ENCODE assay signal across 8 cellular contexts in the genomic region with DNA sequence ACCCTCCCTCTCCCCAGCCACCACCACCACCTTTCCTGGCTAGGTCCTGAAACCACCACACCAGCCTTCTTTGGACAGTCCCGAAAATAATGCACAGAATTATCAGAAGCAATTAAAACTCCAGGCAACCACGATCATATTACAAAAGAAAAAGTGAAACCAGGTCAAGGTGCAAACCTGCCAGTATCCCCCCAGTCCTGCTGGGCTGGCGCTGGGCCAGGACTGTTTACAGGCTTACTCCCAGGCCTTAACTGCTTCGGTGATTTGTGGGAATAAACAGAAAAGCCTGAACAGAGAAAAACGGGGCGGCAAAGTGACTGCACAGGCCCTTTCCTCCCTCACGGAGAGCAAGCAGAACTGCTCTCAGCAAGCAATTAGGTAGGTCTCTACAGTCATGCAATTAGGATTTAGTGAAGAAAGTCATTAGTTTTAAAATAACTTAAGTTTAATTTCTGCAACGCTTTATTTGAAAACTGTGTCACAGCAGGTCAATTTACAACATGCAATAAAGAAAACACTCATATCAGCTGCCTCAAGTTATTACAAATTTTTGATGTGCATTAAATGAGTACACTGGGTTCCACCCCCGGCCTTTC. TPM values are rescaled to one million over a fixed set of nuclear protein-coding genes. Genes with fewer than 3 reads are reported as not detected.
DNase-seq lines count a peak whose midpoint lies in the region; ATAC-seq and TF ChIP-seq lines count a peak whose summit lies in the region.

No MANE protein-coding gene starts in this region.

- H3K27me3 ChIP-seq in fibroblast of lung (ENCODE audit: control insufficient read depth, insufficient read depth, low read length): no peaks in the 10 kb centered on the region
- no peaks in the 10 kb centered on the region for H3K27me3 ChIP-seq in neutrophil

- ATAC-seq in GM18498 (IDR thresholded peaks at IDR 0.05; ENCODE audit: unreplicated experiment) (no peak), HG03108 (IDR thresholded peaks at IDR 0.05; ENCODE audit: unreplicated experiment) (no peak), GM19328 (IDR thresholded peaks at IDR 0.05; ENCODE audit: unreplicated experiment) (no peak)

- H3K9me3 ChIP-seq in fibroblast of lung (ENCODE audit: control insufficient read depth, insufficient read depth, low read depth, low read length): no peaks in the 10 kb centered on the region
- H3K9me3 ChIP-seq in neutrophil: no peaks in the 10 kb centered on the region

- peak overlapping the region; percentile 64 for H3K9ac ChIP-seq in fibroblast of lung (ENCODE audit: insufficient read depth, low read length)

- peaks cover 19% of the 10 kb centered on the region for H3K79me2 ChIP-seq in fibroblast of lung (ENCODE audit: control insufficient read depth, insufficient read depth, low read length)

- peaks cover 2% of the 10 kb centered on the region for H3K4me1 ChIP-seq in fibroblast of lung (ENCODE audit: control insufficient read depth, extremely low read depth, insufficient read depth, low read length)
- peaks cover 21 to 28% of the 10 kb centered on the region in 2 experiments for H3K4me1 ChIP-seq in neutrophil (ENCODE audit: control insufficient read depth in 1 of 2, insufficient read depth in 1 of 2, low read depth in 1 of 2, low read length in 1 of 2)

- TF ChIP-seq CTCF in fibroblast of lung (conservative IDR thresholded peaks at IDR 0.05 in 1 of 2, IDR thresholded peaks at IDR 0.05 in 1 of 2; ENCODE audit: low read depth in 1 of 2, low read length in 2 of 2) (no peak), neutrophil (IDR thresholded peaks at IDR 0.05) (no peak)

- DNase-seq in EH (ENCODE audit: low read depth) (peak; percentile 27), NCI-H146 (lab: John Stamatoyannopoulos, UW) (peak; percentile 81), fibroblast of lung (ENCODE audit: low read depth in 2 of 2) (peak in 1 of 2 donors; percentile 16)
- peak; percentile 40 for DNase-seq in activated CD8-positive, alpha-beta memory T cell treated with anti-CD3 and anti-CD28 coated beads, Interleukin-2, amount 50 U/mL, for 4 hours

- H2AFZ ChIP-seq in fibroblast of lung (ENCODE audit: low read length): no peak overlapping the region

- H4K20me1 ChIP-seq in fibroblast of lung (ENCODE audit: control insufficient read depth, extremely low read depth, insufficient read depth, low read length): no peaks in the 10 kb centered on the region

- peak overlapping the region; percentile 62 to 82 (median 68) for H3K4me3 ChIP-seq in fibroblast of lung (replicated peaks in 1 of 4; ENCODE audit: control extremely low read depth in 1 of 4, insufficient read depth in 1 of 4, low read depth in 3 of 4, low read length in 4 of 4)
- peak overlapping the region; percentile 59 to 62 for H3K4me3 ChIP-seq in neutrophil (ENCODE audit: low read depth in 1 of 2, low read length in 1 of 2)

- H3K4me2 ChIP-seq in fibroblast of lung (ENCODE audit: extremely low read depth, insufficient read depth, low read length): peak overlapping the region; percentile 99

- H3K36me3 ChIP-seq in fibroblast of lung (ENCODE audit: control insufficient read depth, insufficient read depth, low read length) (no peaks in the 10 kb centered on the region), neutrophil (no peaks in the 10 kb centered on the region)

- peak overlapping the region; percentile 59 for H3K27ac ChIP-seq in fibroblast of lung (ENCODE audit: insufficient read depth, low read length)
- peak overlapping the region; percentile 84 for H3K27ac ChIP-seq in neutrophil

RNA-seq across cellular contexts. Expression of a gene that starts 1.3 kb away (rescaled TPM):
- 12.1 and 19.8 TPM in 2 replicates for total RNA-seq in fibroblast of lung
- 7.4 and 8.2 TPM in 2 replicates for polyA plus RNA-seq in fibroblast of lung
- polyA plus RNA-seq in fibroblast of lung (2012): 3.2 and 6.3 TPM in 2 replicates
- polyA minus RNA-seq in fibroblast of lung (ENCODE audit: low replicate concordance): 4.8 and 7.0 TPM in 2 replicates
